In genomic region chr5:58980890-58981289, GRCh38 we compare ENCODE assay signal across 28 cellular contexts.
"Had no signal": no experiment of that assay in that cellular context is flagged by ENCODE, and none has a peak within 500 bp of the region (broad histone marks: within the 10 kb centered on the region; RNA-seq: fewer than 3 reads in every experiment).

No MANE protein-coding gene starts in this region.

- H3K9me3 Mint-ChIP-seq: activated T-cell treated with anti-CD3 and anti-CD28 coated beads, Interleukin-2, amount 50 U/mL, for 24 hours; activated T-helper 2 cell treated with anti-CD3 and anti-CD28 coated beads, Interferon-gamma antibody, Interleukin-2, Interleukin-4, amounts not matched to agents 10 μg/mL and 5 μg/mL and 100 μg/mL, durations not matched to agents 14 hours and 24 hours and 36 hours; effector memory CD8-positive, alpha-beta T cell; immature natural killer cell; stimulated activated memory B cell treated with anti-CD40 and anti-IgM and Interleukin-4, amounts not matched to agents 10 μg/mL and 1 μg/mL and 100 μg/mL, for 72 hours; stimulated activated naive CD8-positive, alpha-beta T cell treated with anti-CD3 and anti-CD28 coated beads, Interleukin-15, amount 100 ng/mL, for 72 hours had no signal

- H3K79me2 ChIP-seq: hepatocyte had no signal

- H3K4me1 ChIP-seq: gastroesophageal sphincter, pancreas, psoas muscle, upper lobe of left lung had no signal

- H3K4me3 ChIP-seq: gastroesophageal sphincter, hepatocyte, pancreas, psoas muscle, sigmoid colon, upper lobe of left lung had no signal

- H3K27ac ChIP-seq: brain microvascular endothelial cell, gastroesophageal sphincter, hepatocyte, pancreas, psoas muscle, sigmoid colon, upper lobe of left lung had no signal

- H3K4me1 Mint-ChIP-seq: immature natural killer cell; stimulated activated memory B cell treated with anti-CD40 and anti-IgM and Interleukin-4, amounts not matched to agents 10 μg/mL and 1 μg/mL and 100 μg/mL, for 72 hours; stimulated activated naive CD8-positive, alpha-beta T cell treated with anti-CD3 and anti-CD28 coated beads, Interleukin-15, amount 100 ng/mL, for 72 hours had no signal

- H3K36me3 ChIP-seq: pancreas had no signal

- H3K36me3 Mint-ChIP-seq: stimulated activated memory B cell treated with anti-CD40 and anti-IgM and Interleukin-4, amounts not matched to agents 10 μg/mL and 1 μg/mL and 100 μg/mL, for 72 hours had no signal

- ATAC-seq: activated CD4-positive, alpha-beta T cell treated with anti-CD3 and anti-CD28 coated beads for 36 hours; effector memory CD8-positive, alpha-beta T cell; gastroesophageal sphincter; left colon; pancreas; psoas muscle; stimulated activated memory B cell treated with anti-CD40 and anti-IgM and Interleukin-4, amounts not matched to agents 10 μg/mL and 1 μg/mL and 100 μg/mL, for 72 hours; stimulated activated naive CD8-positive, alpha-beta T cell treated with anti-CD3 and anti-CD28 coated beads, Interleukin-15, amount 100 ng/mL, for 72 hours had no signal

- DNase-seq: activated CD4-positive, alpha-beta T cell treated with anti-CD3 and anti-CD28 coated beads for 36 hours; activated CD4-positive, alpha-beta T cell treated with anti-CD3 and anti-CD28 coated beads, Interleukin-2, amount 50 U/mL, for 48 hours; activated CD4-positive, CD25-positive, alpha-beta regulatory T cell; activated CD8-positive, alpha-beta memory T cell treated with anti-CD3 and anti-CD28 coated beads, Interleukin-2, amount 50 U/mL, for 48 hours; activated T-cell treated with anti-CD3 and anti-CD28 coated beads, Interleukin-2, amount 50 U/mL, for 24 hours; brain microvascular endothelial cell; cortex of kidney; effector memory CD8-positive, alpha-beta T cell; erythroblast; immature natural killer cell; kidney; left colon; mammary epithelial cell; nucleus accumbens; pancreas; psoas muscle; sigmoid colon; small intestine; stimulated activated CD4-positive, alpha-beta T cell treated with anti-CD3 and anti-CD28 coated beads, Interleukin-4, amount 100 ng/mL, for 24 hours; stimulated activated naive CD8-positive, alpha-beta T cell treated with anti-CD3 and anti-CD28 coated beads, Interleukin-15, amount 100 ng/mL, for 72 hours; substantia nigra; upper lobe of left lung had no signal

- H3K4me3 Mint-ChIP-seq: activated CD4-positive, alpha-beta T cell treated with anti-CD3 and anti-CD28 coated beads for 36 hours; activated naive CD8-positive, alpha-beta T cell; activated T-cell treated with anti-CD3 and anti-CD28 coated beads, Interleukin-2, amount 50 U/mL, for 24 hours; effector memory CD8-positive, alpha-beta T cell; immature natural killer cell; stimulated activated memory B cell treated with anti-CD40 and anti-IgM and Interleukin-4, amounts not matched to agents 10 μg/mL and 1 μg/mL and 100 μg/mL, for 72 hours; stimulated activated naive CD8-positive, alpha-beta T cell treated with anti-CD3 and anti-CD28 coated beads, Interleukin-15, amount 100 ng/mL, for 72 hours had no signal

- FAIRE-seq: astrocyte, kidney, small intestine had no signal

- H3K27me3 ChIP-seq: brain microvascular endothelial cell, gastroesophageal sphincter, hepatocyte, pancreas, sigmoid colon, upper lobe of left lung had no signal

- H3K9me3 ChIP-seq: gastroesophageal sphincter, pancreas, psoas muscle, sigmoid colon, upper lobe of left lung had no signal

- H3K27me3 Mint-ChIP-seq: activated CD4-positive, alpha-beta T cell treated with anti-CD3 and anti-CD28 coated beads for 36 hours; activated naive CD8-positive, alpha-beta T cell; activated T-cell treated with anti-CD3 and anti-CD28 coated beads, Interleukin-2, amount 50 U/mL, for 24 hours; effector memory CD8-positive, alpha-beta T cell; stimulated activated memory B cell treated with anti-CD40 and anti-IgM and Interleukin-4, amounts not matched to agents 10 μg/mL and 1 μg/mL and 100 μg/mL, for 72 hours; stimulated activated naive CD8-positive, alpha-beta T cell treated with anti-CD3 and anti-CD28 coated beads, Interleukin-15, amount 100 ng/mL, for 72 hours had no signal

- H3K4me2 ChIP-seq: hepatocyte had no signal

- H2AFZ ChIP-seq: hepatocyte had no signal

- H3K27ac Mint-ChIP-seq: activated CD4-positive, alpha-beta T cell treated with anti-CD3 and anti-CD28 coated beads for 36 hours; activated naive CD8-positive, alpha-beta T cell; activated T-cell treated with anti-CD3 and anti-CD28 coated beads, Interleukin-2, amount 50 U/mL, for 24 hours; activated T-helper 2 cell treated with anti-CD3 and anti-CD28 coated beads, Interferon-gamma antibody, Interleukin-2, Interleukin-4, amounts not matched to agents 10 μg/mL and 5 μg/mL and 100 μg/mL, durations not matched to agents 14 hours and 24 hours and 36 hours; stimulated activated memory B cell treated with anti-CD40 and anti-IgM and Interleukin-4, amounts not matched to agents 10 μg/mL and 1 μg/mL and 100 μg/mL, for 72 hours had no signal
